In the genomic region with DNA sequence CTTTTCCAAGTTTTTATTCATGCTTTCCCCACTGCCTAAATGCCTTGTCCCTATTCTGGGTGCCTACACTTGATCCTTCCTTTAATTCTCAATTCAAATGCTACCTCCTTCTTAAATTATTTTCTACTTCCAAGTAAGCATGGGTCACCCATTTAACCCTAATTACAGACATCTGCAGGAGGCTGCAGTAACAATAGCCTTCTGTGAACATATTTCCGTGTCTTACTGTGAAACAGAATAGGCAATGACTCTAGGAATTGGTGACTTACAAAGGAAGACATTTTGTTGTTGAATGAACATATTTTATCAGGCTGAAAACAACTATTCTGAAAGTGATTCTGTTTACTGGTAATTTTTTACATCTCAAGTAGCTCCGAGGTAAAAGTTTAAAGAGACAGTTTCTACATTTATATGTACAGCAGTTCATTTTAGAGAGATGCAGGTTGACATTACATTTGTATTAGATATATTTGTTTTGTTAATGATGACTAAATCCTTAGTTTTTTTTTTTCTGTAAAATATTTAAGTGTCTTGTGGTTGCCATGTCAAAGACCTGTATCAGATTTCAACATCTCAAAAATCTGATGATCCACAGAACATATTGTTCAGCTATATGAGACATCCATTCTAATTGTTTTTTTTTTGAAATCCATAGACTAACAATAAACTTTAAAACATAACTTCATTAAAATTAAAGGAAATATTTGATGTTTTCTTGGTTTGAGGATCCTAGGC, we compare ENCODE assay signal across 2 cellular contexts.
TF ChIP-seq lines count a peak whose summit lies in the region.

No MANE protein-coding gene starts in this region.

TF ChIP-seq in IMR-90, 13 proteins besides CTCF, POLR2A, EP300 and RAD21 (continued from another document):
- TF ChIP-seq, protein P1, sequence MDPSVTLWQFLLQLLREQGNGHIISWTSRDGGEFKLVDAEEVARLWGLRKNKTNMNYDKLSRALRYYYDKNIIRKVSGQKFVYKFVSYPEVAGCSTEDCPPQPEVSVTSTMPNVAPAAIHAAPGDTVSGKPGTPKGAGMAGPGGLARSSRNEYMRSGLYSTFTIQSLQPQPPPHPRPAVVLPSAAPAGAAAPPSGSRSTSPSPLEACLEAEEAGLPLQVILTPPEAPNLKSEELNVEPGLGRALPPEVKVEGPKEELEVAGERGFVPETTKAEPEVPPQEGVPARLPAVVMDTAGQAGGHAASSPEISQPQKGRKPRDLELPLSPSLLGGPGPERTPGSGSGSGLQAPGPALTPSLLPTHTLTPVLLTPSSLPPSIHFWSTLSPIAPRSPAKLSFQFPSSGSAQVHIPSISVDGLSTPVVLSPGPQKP (IDR thresholded peaks at IDR 0.05; ENCODE audit: borderline replicate concordance, low read depth, low read length): no peak
- no peak for TF ChIP-seq FOS (IDR thresholded peaks at IDR 0.05; ENCODE audit: low read depth, low read length)

TF ChIP-seq in SK-N-SH, 30 proteins besides CTCF, POLR2A, EP300 and RAD21:
- no peak for TF ChIP-seq RCOR1 (IDR thresholded peaks at IDR 0.05; ENCODE audit: low read length)
- peak; percentile 38; the same call in 1 of the 2 replicates for TF ChIP-seq PBX3 (IDR thresholded peaks at IDR 0.05)
- no peak for TF ChIP-seq SIN3A (IDR thresholded peaks at IDR 0.05; ENCODE audit: borderline replicate concordance, low read depth, low read length)
- TF ChIP-seq NRF1 (IDR thresholded peaks at IDR 0.05; ENCODE audit: low read depth, low read length): no peak
- peak; percentile 67 for TF ChIP-seq TCF12 (IDR thresholded peaks at IDR 0.05)
